28 cellular contexts compared by ENCODE assay signal in the genomic region with DNA sequence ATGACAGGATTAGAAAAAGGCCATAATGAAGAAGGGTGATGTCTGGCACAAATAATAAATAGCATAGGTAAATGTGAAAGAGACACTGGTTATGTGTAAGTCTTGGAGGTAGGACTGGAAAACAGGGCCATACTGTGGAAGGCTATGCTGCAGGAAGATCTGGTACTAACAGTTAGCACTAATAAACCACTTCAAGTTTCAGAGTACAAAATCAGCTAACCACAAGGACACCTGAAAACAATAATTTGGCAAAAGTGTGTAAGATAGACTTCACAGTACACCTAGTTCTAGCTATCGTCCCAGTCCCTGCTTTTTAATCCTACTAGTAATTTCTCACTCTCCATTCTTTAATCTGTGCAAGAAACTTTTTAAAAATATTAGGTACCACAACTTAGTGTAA.
DNase-seq lines count a peak whose midpoint lies in the region; ATAC-seq lines count a peak whose summit lies in the region.
"Had no signal": no experiment of that assay in that cellular context is flagged by ENCODE, and none has a peak within 500 bp of the region (broad histone marks: within the 10 kb centered on the region; RNA-seq: fewer than 3 reads in every experiment).

No MANE protein-coding gene starts in this region.

- ATAC-seq in GM18867 (IDR thresholded peaks at IDR 0.05; ENCODE audit: unreplicated experiment) (peak; percentile 59), GM21528 (IDR thresholded peaks at IDR 0.05; ENCODE audit: low FRiP score, unreplicated experiment) (peak; percentile 49), HG03175 (IDR thresholded peaks at IDR 0.05; ENCODE audit: unreplicated experiment) (peak; percentile 45), GM21515 (IDR thresholded peaks at IDR 0.05; ENCODE audit: unreplicated experiment) (no peak), HG02588 (IDR thresholded peaks at IDR 0.05; ENCODE audit: unreplicated experiment) (no peak)
- ATAC-seq: activated T-cell treated with anti-CD3 and anti-CD28 coated beads, Interleukin-2, amount 50 U/mL, for 72 hours; left lobe of liver; Right ventricle myocardium inferior had no signal

- no peak for DNase-seq in stimulated activated CD4-positive, alpha-beta T cell treated with anti-CD3 and anti-CD28 coated beads, Interleukin-4, amount 100 ng/mL, for 1 hour
- no peak for DNase-seq in NCI-H2196 treated with DMSO at 0.1 percent for 48 hours (lab: John Stamatoyannopoulos, UW; ENCODE audit: unreplicated experiment)
- DNase-seq: activated CD4-positive, alpha-beta T cell treated with anti-CD3 and anti-CD28 coated beads, Interleukin-2, amount 50 U/mL, for 48 hours; activated naive CD4-positive, alpha-beta T cell; activated T-cell treated with anti-CD3 and anti-CD28 coated beads, Interleukin-2, amount 50 U/mL, for 72 hours; C1 segment of cervical spinal cord; caudate nucleus; cortex of kidney; effector memory CD4-positive, alpha-beta T cell; erythroblast; HCEC 1CT; Karpas-422; NCI-H1436; NCI-H2081; NCI-H2227 treated with DMSO at 0.1 percent for 48 hours; NCI-H526; nephron progenitor cell; sigmoid colon; SK-N-SH; stimulated activated CD4-positive, alpha-beta T cell treated with anti-CD3 and anti-CD28 coated beads, Interleukin-12 subunit alpha, Interleukin-12 subunit beta, amount 100 ng/mL, for 4 hours; stimulated activated CD4-positive, alpha-beta T cell treated with anti-CD3 and anti-CD28 coated beads, Interleukin-2, amount 100 ng/mL, for 48 hours had no signal

Comparison
In these comparisons a context has a peak if more than half of its experiments do, and no peak if none do; other contexts are left out.
1. ATAC-seq: peak in GM18867 (single experiment), GM21528 (single experiment) and HG03175 (single experiment); none in GM21515 (single experiment) and HG02588 (single experiment).